11 cellular contexts compared by ENCODE assay signal in genomic region chr7:113349339-113349738, GRCh38.
"Had no signal": no experiment of that assay in that cellular context is flagged by ENCODE, and none has a peak within 500 bp of the region (broad histone marks: within the 10 kb centered on the region; RNA-seq: fewer than 3 reads in every experiment).

No MANE protein-coding gene starts in this region.

- H3K4me2 ChIP-seq: GM23338 had no signal

- FAIRE-seq: H1, H54 had no signal

- H3K9me3 ChIP-seq: HAP-1 had no signal

- ATAC-seq: GM23338, HCT116 had no signal

- H3K9ac ChIP-seq: GM23248 had no signal

- H3K36me3 ChIP-seq: HAP-1 had no signal

- DNase-seq: GM23248, GOT3, H7, H9, HCEC 1CT, HFFc6 had no signal

- H3K4me3 ChIP-seq: GM23248, GM23338, HAP-1 had no signal

- H2AFZ ChIP-seq: GM23248, GM23338 had no signal

- H3K4me1 ChIP-seq: HAP-1 had no signal

- H3K27ac ChIP-seq: GM23248 had no signal
